23 cellular contexts compared by ENCODE assay signal in genomic region chr2:76760367-76760704, GRCh38.
"Had no signal": no experiment of that assay in that cellular context is flagged by ENCODE, and none has a peak within 500 bp of the region (broad histone marks: within the 10 kb centered on the region; RNA-seq: fewer than 3 reads in every experiment).

No MANE protein-coding gene starts in this region.

- ATAC-seq: activated CD8-positive, alpha-beta T cell treated with anti-CD3 and anti-CD28 coated beads for 36 hours; foreskin keratinocyte; lower lobe of right lung; natural killer cell treated with Interleukin-12 subunit alpha and Interleukin-12 subunit beta and Interleukin-15 and Interleukin-18, amount 100 ng/mL, for 72 hours; stimulated activated memory B cell treated with anti-CD40 and anti-IgM and Interleukin-4, amounts not matched to agents 10 μg/mL and 1 μg/mL and 100 μg/mL, for 72 hours had no signal

- H3K9me3 ChIP-seq: lower lobe of right lung, testis had no signal

- H3K27ac ChIP-seq: dorsolateral prefrontal cortex, epithelial cell of prostate, foreskin keratinocyte, hepatocyte, lower lobe of right lung, spleen, testis had no signal

- H3K36me3 Mint-ChIP-seq: brain; natural killer cell treated with Interleukin-12 subunit alpha and Interleukin-12 subunit beta and Interleukin-15 and Interleukin-18, amount 100 ng/mL, for 72 hours; stimulated activated memory B cell treated with anti-CD40 and anti-IgM and Interleukin-4, amounts not matched to agents 10 μg/mL and 1 μg/mL and 100 μg/mL, for 72 hours; type B pancreatic cell had no signal

- H3K4me3 ChIP-seq: dorsolateral prefrontal cortex, hepatocyte, lower lobe of right lung, spleen, testis had no signal

- H3K79me2 ChIP-seq: hepatocyte had no signal

- H3K27ac Mint-ChIP-seq: activated CD4-positive, alpha-beta T cell treated with anti-CD3 and anti-CD28 coated beads, Interleukin-2, amount 10 ng/mL, durations not matched to agents 24 days and 14 days; activated CD8-positive, alpha-beta T cell treated with anti-CD3 and anti-CD28 coated beads for 36 hours; activated naive CD4-positive, alpha-beta T cell treated with anti-CD3 and anti-CD28 coated beads for 36 hours; activated T-helper 2 cell treated with anti-CD3 and anti-CD28 coated beads, Interferon-gamma antibody, Interleukin-2, Interleukin-4, amounts not matched to agents 10 μg/mL and 5 μg/mL and 100 μg/mL, durations not matched to agents 14 hours and 24 hours and 36 hours; brain; endodermal cell; natural killer cell treated with Interleukin-12 subunit alpha and Interleukin-12 subunit beta and Interleukin-15 and Interleukin-18, amount 100 ng/mL, for 72 hours; stimulated activated memory B cell treated with anti-CD40 and anti-IgM and Interleukin-4, amounts not matched to agents 10 μg/mL and 1 μg/mL and 100 μg/mL, for 72 hours; type B pancreatic cell had no signal

- H3K9me3 Mint-ChIP-seq: activated CD4-positive, alpha-beta T cell treated with anti-CD3 and anti-CD28 coated beads, Interleukin-2, amount 10 ng/mL, durations not matched to agents 24 days and 14 days; brain; endodermal cell; type B pancreatic cell had no signal

- H3K4me1 Mint-ChIP-seq: activated CD4-positive, alpha-beta T cell treated with anti-CD3 and anti-CD28 coated beads, Interleukin-2, amount 10 ng/mL, durations not matched to agents 24 days and 14 days; brain; stimulated activated memory B cell treated with anti-CD40 and anti-IgM and Interleukin-4, amounts not matched to agents 10 μg/mL and 1 μg/mL and 100 μg/mL, for 72 hours had no signal

- H3K4me1 ChIP-seq: foreskin keratinocyte, lower lobe of right lung, spleen, testis had no signal

- H2AFZ ChIP-seq: hepatocyte had no signal

- DNase-seq: activated CD4-positive, alpha-beta T cell treated with anti-CD3 and anti-CD28 coated beads, Interleukin-2, amount 10 ng/mL, durations not matched to agents 24 days and 14 days; activated CD4-positive, CD25-positive, alpha-beta regulatory T cell; activated CD8-positive, alpha-beta T cell treated with anti-CD3 and anti-CD28 coated beads for 36 hours; activated naive CD4-positive, alpha-beta T cell treated with anti-CD3 and anti-CD28 coated beads for 36 hours; activated T-cell treated with anti-CD3 and anti-CD28 coated beads, Interleukin-2, amount 50 U/mL, for 1 hour; caudate nucleus; dorsolateral prefrontal cortex; endodermal cell; foreskin keratinocyte; islet precursor cell; lower lobe of right lung; nucleus accumbens; posterior cingulate gyrus; spleen; stimulated activated CD4-positive, alpha-beta T cell treated with anti-CD3 and anti-CD28 coated beads, Interleukin-4, amount 100 ng/mL, for 4 hours; testis had no signal

- H3K36me3 ChIP-seq: lower lobe of right lung, spleen had no signal

- H3K27me3 Mint-ChIP-seq: activated CD4-positive, alpha-beta T cell treated with anti-CD3 and anti-CD28 coated beads, Interleukin-2, amount 10 ng/mL, durations not matched to agents 24 days and 14 days; activated CD8-positive, alpha-beta T cell treated with anti-CD3 and anti-CD28 coated beads for 36 hours; natural killer cell treated with Interleukin-12 subunit alpha and Interleukin-12 subunit beta and Interleukin-15 and Interleukin-18, amount 100 ng/mL, for 72 hours; stimulated activated memory B cell treated with anti-CD40 and anti-IgM and Interleukin-4, amounts not matched to agents 10 μg/mL and 1 μg/mL and 100 μg/mL, for 72 hours; type B pancreatic cell had no signal

- H3K4me2 ChIP-seq: hepatocyte had no signal

- H3K4me3 Mint-ChIP-seq: activated CD4-positive, alpha-beta T cell treated with anti-CD3 and anti-CD28 coated beads, Interleukin-2, amount 10 ng/mL, durations not matched to agents 24 days and 14 days; activated CD8-positive, alpha-beta T cell treated with anti-CD3 and anti-CD28 coated beads for 36 hours; activated naive CD4-positive, alpha-beta T cell treated with anti-CD3 and anti-CD28 coated beads for 36 hours; brain; endodermal cell; natural killer cell treated with Interleukin-12 subunit alpha and Interleukin-12 subunit beta and Interleukin-15 and Interleukin-18, amount 100 ng/mL, for 72 hours; stimulated activated memory B cell treated with anti-CD40 and anti-IgM and Interleukin-4, amounts not matched to agents 10 μg/mL and 1 μg/mL and 100 μg/mL, for 72 hours; type B pancreatic cell had no signal

- H3K27me3 ChIP-seq: dorsolateral prefrontal cortex, foreskin keratinocyte, hepatocyte, spleen, testis had no signal
